Comparison of ENCODE assay signal across 2 cellular contexts in genomic region chr1:150513275-150513885, GRCh38.
TF ChIP-seq lines count a peak whose summit lies in the region.

No MANE protein-coding gene starts in this region.

TF ChIP-seq in K562, 482 proteins besides CTCF, POLR2A, EP300 and RAD21:
- no peak for TF ChIP-seq KLF10 (CRISPR knock-in tag; IDR thresholded peaks at IDR 0.05)
- peak; percentile 77 for TF ChIP-seq FOSL1 (tag; conservative IDR thresholded peaks at IDR 0.05)
- no peak for TF ChIP-seq NR4A1 (CRISPR knock-in tag; IDR thresholded peaks at IDR 0.05)
- no peak for TF ChIP-seq NR4A1 (tag; IDR thresholded peaks at IDR 0.05)
- TF ChIP-seq POLR2AphosphoS5 (IDR thresholded peaks at IDR 0.05; ENCODE audit: control insufficient read depth, insufficient read depth, low read depth, low read length), result peak; percentile 1; the same call in 1 of the 2 replicates
- TF ChIP-seq GTF2A2 (tag; IDR thresholded peaks at IDR 0.05), result no peak
- peak; percentile 87 for TF ChIP-seq JUND (IDR thresholded peaks at IDR 0.05; ENCODE audit: borderline replicate concordance, low read depth, low read length)
- TF ChIP-seq JUND (tag; IDR thresholded peaks at IDR 0.05; ENCODE audit: borderline replicate concordance, low read depth, low read length), result no peak; the same call in 2 of the 3 replicates
- peak; percentile 74 for TF ChIP-seq ATF3 (IDR thresholded peaks at IDR 0.05)
- TF ChIP-seq ATF3 (CRISPR knock-in tag; conservative IDR thresholded peaks at IDR 0.05), result no peak
- TF ChIP-seq HDAC1 (IDR thresholded peaks at IDR 0.05), result no peak
- TF ChIP-seq, protein P1, sequence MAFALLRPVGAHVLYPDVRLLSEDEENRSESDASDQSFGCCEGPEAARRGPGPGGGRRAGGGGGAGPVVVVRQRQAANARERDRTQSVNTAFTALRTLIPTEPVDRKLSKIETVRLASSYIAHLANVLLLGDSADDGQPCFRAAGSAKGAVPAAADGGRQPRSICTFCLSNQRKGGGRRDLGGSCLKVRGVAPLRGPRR (CRISPR knock-in tag; IDR thresholded peaks at IDR 0.05), result no peak
- no peak for TF ChIP-seq MTA1 (IDR thresholded peaks at IDR 0.05; ENCODE audit: borderline replicate concordance)
- no peak for TF ChIP-seq DMBX1 (CRISPR knock-in tag; IDR thresholded peaks at IDR 0.05; ENCODE audit: borderline replicate concordance)
- 0 out of 2 replicates have a peak, but pooled peaks have one; percentile 33 for TF ChIP-seq ZBTB7A (IDR thresholded peaks at IDR 0.05; ENCODE audit: borderline replicate concordance, control insufficient read depth, low read depth, low read length)
- no peak for TF ChIP-seq ZNF584 (CRISPR knock-in tag; IDR thresholded peaks at IDR 0.05; ENCODE audit: low read depth)
- TF ChIP-seq, protein P2, sequence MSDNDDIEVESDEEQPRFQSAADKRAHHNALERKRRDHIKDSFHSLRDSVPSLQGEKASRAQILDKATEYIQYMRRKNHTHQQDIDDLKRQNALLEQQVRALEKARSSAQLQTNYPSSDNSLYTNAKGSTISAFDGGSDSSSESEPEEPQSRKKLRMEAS (CRISPR knock-in tag; IDR thresholded peaks at IDR 0.05), result peak; percentile 14; the same call in 1 of the 2 replicates
- TF ChIP-seq, protein P3, sequence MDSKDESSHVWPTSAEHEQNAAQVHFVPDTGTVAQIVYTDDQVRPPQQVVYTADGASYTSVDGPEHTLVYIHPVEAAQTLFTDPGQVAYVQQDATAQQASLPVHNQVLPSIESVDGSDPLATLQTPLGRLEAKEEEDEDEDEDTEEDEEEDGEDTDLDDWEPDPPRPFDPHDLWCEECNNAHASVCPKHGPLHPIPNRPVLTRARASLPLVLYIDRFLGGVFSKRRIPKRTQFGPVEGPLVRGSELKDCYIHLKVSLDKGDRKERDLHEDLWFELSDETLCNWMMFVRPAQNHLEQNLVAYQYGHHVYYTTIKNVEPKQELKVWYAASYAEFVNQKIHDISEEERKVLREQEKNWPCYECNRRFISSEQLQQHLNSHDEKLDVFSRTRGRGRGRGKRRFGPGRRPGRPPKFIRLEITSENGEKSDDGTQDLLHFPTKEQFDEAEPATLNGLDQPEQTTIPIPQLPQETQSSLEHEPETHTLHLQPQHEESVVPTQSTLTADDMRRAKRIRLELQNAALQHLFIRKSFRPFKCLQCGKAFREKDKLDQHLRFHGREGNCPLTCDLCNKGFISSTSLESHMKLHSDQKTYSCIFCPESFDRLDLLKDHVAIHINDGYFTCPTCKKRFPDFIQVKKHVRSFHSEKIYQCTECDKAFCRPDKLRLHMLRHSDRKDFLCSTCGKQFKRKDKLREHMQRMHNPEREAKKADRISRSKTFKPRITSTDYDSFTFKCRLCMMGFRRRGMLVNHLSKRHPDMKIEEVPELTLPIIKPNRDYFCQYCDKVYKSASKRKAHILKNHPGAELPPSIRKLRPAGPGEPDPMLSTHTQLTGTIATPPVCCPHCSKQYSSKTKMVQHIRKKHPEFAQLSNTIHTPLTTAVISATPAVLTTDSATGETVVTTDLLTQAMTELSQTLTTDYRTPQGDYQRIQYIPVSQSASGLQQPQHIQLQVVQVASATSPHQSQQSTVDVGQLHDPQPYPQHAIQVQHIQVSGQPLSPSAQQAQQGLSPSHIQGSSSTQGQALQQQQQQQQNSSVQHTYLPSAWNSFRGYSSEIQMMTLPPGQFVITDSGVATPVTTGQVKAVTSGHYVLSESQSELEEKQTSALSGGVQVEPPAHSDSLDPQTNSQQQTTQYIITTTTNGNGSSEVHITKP (IDR thresholded peaks at IDR 0.05; ENCODE audit: partially characterized antibody), result peak; percentile 9
- TF ChIP-seq, protein P4, sequence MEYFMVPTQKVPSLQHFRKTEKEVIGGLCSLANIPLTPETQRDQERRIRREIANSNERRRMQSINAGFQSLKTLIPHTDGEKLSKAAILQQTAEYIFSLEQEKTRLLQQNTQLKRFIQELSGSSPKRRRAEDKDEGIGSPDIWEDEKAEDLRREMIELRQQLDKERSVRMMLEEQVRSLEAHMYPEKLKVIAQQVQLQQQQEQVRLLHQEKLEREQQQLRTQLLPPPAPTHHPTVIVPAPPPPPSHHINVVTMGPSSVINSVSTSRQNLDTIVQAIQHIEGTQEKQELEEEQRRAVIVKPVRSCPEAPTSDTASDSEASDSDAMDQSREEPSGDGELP (CRISPR knock-in tag; IDR thresholded peaks at IDR 0.05; ENCODE audit: borderline replicate concordance), result peak; percentile 29; the same call in 1 of the 2 replicates
- peak; percentile 16; the same call in 1 of the 2 replicates for TF ChIP-seq NCOR1 (IDR thresholded peaks at IDR 0.05)
- TF ChIP-seq ZNF408 (CRISPR knock-in tag; IDR thresholded peaks at IDR 0.05; ENCODE audit: low read depth), result no peak

TF ChIP-seq in HepG2, 621 proteins besides CTCF, POLR2A, EP300 and RAD21:
- no peak for TF ChIP-seq ZNF850 (CRISPR knock-in tag; conservative IDR thresholded peaks at IDR 0.05)
- TF ChIP-seq ZNF30 (CRISPR knock-in tag; IDR thresholded peaks at IDR 0.05), result no peak
